ENCODE assay signal across 1 cellular context in genomic region chr1:19596719-19597462, GRCh38.
TF ChIP-seq lines count a peak whose summit lies in the region.

No MANE protein-coding gene starts in this region.

TF ChIP-seq in HepG2, 621 proteins besides CTCF, POLR2A, EP300 and RAD21 (continued from another document and continues in another):
- TF ChIP-seq AFF4 (CRISPR knock-in tag; IDR thresholded peaks at IDR 0.05) (no peak), HIC2 (CRISPR knock-in tag; IDR thresholded peaks at IDR 0.05; ENCODE audit: low read depth) (no peak), KLF15 (CRISPR knock-in tag; IDR thresholded peaks at IDR 0.05; ENCODE audit: borderline replicate concordance) (no peak), KDM6A (CRISPR knock-in tag; IDR thresholded peaks at IDR 0.05; ENCODE audit: low read depth) (no peak), STAG1 (CRISPR knock-in tag; IDR thresholded peaks at IDR 0.05) (peak; percentile 5; the same call in 1 of the 2 replicates), ZNF12 (CRISPR knock-in tag; IDR thresholded peaks at IDR 0.05) (no peak), KLF12 (CRISPR knock-in tag; IDR thresholded peaks at IDR 0.05; ENCODE audit: borderline replicate concordance) (peak; percentile 70; the same call in 1 of the 2 replicates), ZNF598 (CRISPR knock-in tag; IDR thresholded peaks at IDR 0.05; ENCODE audit: borderline replicate concordance) (no peak; the same call in 1 of the 2 replicates), FOXO1 (CRISPR knock-in tag; IDR thresholded peaks at IDR 0.05) (no peak), ZNF337 (CRISPR knock-in tag; IDR thresholded peaks at IDR 0.05; ENCODE audit: borderline replicate concordance, low read depth) (no peak), ETV6 (CRISPR knock-in tag; conservative IDR thresholded peaks at IDR 0.05) (no peak), ZNF557 (CRISPR knock-in tag; IDR thresholded peaks at IDR 0.05) (no peak), BORCS8-MEF2B (CRISPR knock-in tag; IDR thresholded peaks at IDR 0.05) (no peak; the same call in 1 of the 2 replicates), HNF1B (CRISPR knock-in tag; IDR thresholded peaks at IDR 0.05) (no peak), ZFP1 (CRISPR knock-in tag; IDR thresholded peaks at IDR 0.05) (no peak), ZMYM3 (CRISPR knock-in tag; IDR thresholded peaks at IDR 0.05) (no peak), ZNF441 (CRISPR knock-in tag; IDR thresholded peaks at IDR 0.05; ENCODE audit: borderline replicate concordance) (no peak), ZNF121 (CRISPR knock-in tag; IDR thresholded peaks at IDR 0.05) (0 out of 2 replicates have a peak, but pooled peaks have one; percentile 8), RXRB (CRISPR knock-in tag; IDR thresholded peaks at IDR 0.05; ENCODE audit: borderline replicate concordance) (0 out of 2 replicates have a peak, but pooled peaks have one; percentile 5), HHEX (CRISPR knock-in tag; IDR thresholded peaks at IDR 0.05) (no peak), ZNF782 (CRISPR knock-in tag; IDR thresholded peaks at IDR 0.05; ENCODE audit: borderline replicate concordance) (no peak; the same call in 1 of the 2 replicates), PREB (CRISPR knock-in tag; IDR thresholded peaks at IDR 0.05) (no peak), GATAD1 (CRISPR knock-in tag; IDR thresholded peaks at IDR 0.05) (peak; percentile 76), RFX3 (CRISPR knock-in tag; IDR thresholded peaks at IDR 0.05) (peak; percentile 89), ELK4 (CRISPR knock-in tag; IDR thresholded peaks at IDR 0.05; ENCODE audit: borderline replicate concordance) (no peak), ZNF317 (CRISPR knock-in tag; IDR thresholded peaks at IDR 0.05) (no peak), FOSL2 (CRISPR knock-in tag; IDR thresholded peaks at IDR 0.05) (no peak; the same call in 1 of the 2 replicates), ZNF790 (CRISPR knock-in tag; IDR thresholded peaks at IDR 0.05; ENCODE audit: borderline replicate concordance) (peak; percentile 58; the same call in 1 of the 2 replicates), GATA4 (IDR thresholded peaks at IDR 0.05; ENCODE audit: borderline replicate concordance, low read depth) (no peak), ATF5 (CRISPR knock-in tag; IDR thresholded peaks at IDR 0.05; ENCODE audit: low read depth) (no peak; the same call in 1 of the 2 replicates), LRRFIP1 (CRISPR knock-in tag; conservative IDR thresholded peaks at IDR 0.05) (no peak), BRD4 (CRISPR knock-in tag; IDR thresholded peaks at IDR 0.05) (peak; percentile 27; the same call in 1 of the 2 replicates), ZSCAN20 (CRISPR knock-in tag; IDR thresholded peaks at IDR 0.05; ENCODE audit: borderline replicate concordance) (peak; percentile 62; the same call in 1 of the 2 replicates), ZNF547 (CRISPR knock-in tag; IDR thresholded peaks at IDR 0.05) (no peak), TCF7 (IDR thresholded peaks at IDR 0.05; ENCODE audit: low read depth) (no peak), ZNF24 (IDR thresholded peaks at IDR 0.05) (no peak), ZBTB38 (CRISPR knock-in tag; IDR thresholded peaks at IDR 0.05) (no peak), MTF2 (CRISPR knock-in tag; IDR thresholded peaks at IDR 0.05; ENCODE audit: borderline replicate concordance) (no peak; the same call in 1 of the 2 replicates), SP1 (IDR thresholded peaks at IDR 0.05) (peak; percentile 90), SP1 (CRISPR knock-in tag; IDR thresholded peaks at IDR 0.05) (no peak), ZEB1 (IDR thresholded peaks at IDR 0.05; ENCODE audit: insufficient replicate concordance, low read depth) (no peak), NFYC (CRISPR knock-in tag; IDR thresholded peaks at IDR 0.05) (no peak), ZNF550 (CRISPR knock-in tag; IDR thresholded peaks at IDR 0.05; ENCODE audit: borderline replicate concordance) (no peak), ZNF276 (CRISPR knock-in tag; IDR thresholded peaks at IDR 0.05; ENCODE audit: low read depth) (peak; percentile 81; the same call in 1 of the 2 replicates), FOXK1 (CRISPR knock-in tag; IDR thresholded peaks at IDR 0.05; ENCODE audit: borderline replicate concordance, low read depth) (no peak), SAP130 (CRISPR knock-in tag; IDR thresholded peaks at IDR 0.05; ENCODE audit: low read depth) (peak; percentile 96), TOPORS (CRISPR knock-in tag; IDR thresholded peaks at IDR 0.05) (0 out of 2 replicates have a peak, but pooled peaks have one; percentile 58), TP53 (CRISPR knock-in tag; conservative IDR thresholded peaks at IDR 0.05) (no peak), ZBTB33 (CRISPR knock-in tag; IDR thresholded peaks at IDR 0.05) (no peak), NR0B2 (CRISPR knock-in tag; IDR thresholded peaks at IDR 0.05) (no peak), ZNF350 (CRISPR knock-in tag; IDR thresholded peaks at IDR 0.05; ENCODE audit: borderline replicate concordance, low read depth) (peak; percentile 51; the same call in 1 of the 2 replicates), IRF2 (CRISPR knock-in tag; IDR thresholded peaks at IDR 0.05) (peak; percentile 59), SOX13 (IDR thresholded peaks at IDR 0.05) (no peak), SOX13 (CRISPR knock-in tag; conservative IDR thresholded peaks at IDR 0.05 in 1 of 2, IDR thresholded peaks at IDR 0.05 in 1 of 2) (no peak)
